17 cellular contexts compared by ENCODE assay signal in the genomic region with DNA sequence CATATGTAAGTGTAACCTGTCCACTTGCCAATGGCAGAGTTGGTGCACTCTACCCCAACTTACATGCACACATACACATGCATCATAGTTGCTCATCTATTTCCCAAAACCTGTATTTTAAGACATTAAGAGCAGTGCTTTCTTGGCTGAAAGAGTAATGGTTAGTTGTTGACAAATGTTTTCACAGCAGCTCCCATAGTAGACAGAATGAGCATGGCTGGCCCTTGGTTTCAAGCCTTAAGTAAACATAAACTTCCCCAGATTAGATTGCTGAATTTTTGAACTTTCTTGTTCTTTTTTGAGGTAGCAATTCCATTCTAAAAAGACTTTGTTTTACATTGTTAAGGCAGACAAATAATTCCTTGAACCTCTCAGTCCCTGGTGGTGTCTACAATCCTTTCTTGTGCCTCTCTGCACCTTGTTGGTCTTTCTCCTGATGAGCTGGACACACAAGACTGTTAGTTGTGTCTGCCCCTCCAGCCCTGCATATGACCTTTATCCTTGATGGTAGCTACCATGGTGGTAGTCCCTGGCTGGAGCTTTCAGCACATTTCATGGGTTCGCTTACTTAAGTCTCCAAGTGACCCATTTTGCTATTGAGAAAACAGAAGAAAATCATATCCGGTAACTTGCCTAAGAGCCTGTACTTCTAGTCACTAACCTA.
A peak's percentile ranks its signal among the peaks of the same experiment; 100 is the strongest.
DNase-seq lines count a peak whose midpoint lies in the region; ATAC-seq and TF ChIP-seq lines count a peak whose summit lies in the region.
"Had no signal": no experiment of that assay in that cellular context is flagged by ENCODE, and none has a peak within 500 bp of the region (broad histone marks: within the 10 kb centered on the region; RNA-seq: fewer than 3 reads in every experiment).

No MANE protein-coding gene starts in this region.

- H3K4me1 ChIP-seq in GM23338 (ENCODE audit: insufficient read depth) (no peaks in the 10 kb centered on the region), hepatocyte (ENCODE audit: insufficient read depth) (peaks cover 28% of the 10 kb centered on the region), liver (ENCODE audit: control insufficient read depth in 4 of 4, insufficient read depth in 4 of 4, low read length in 3 of 4) (peaks cover 0 to 15% (median 8%) of the 10 kb centered on the region in 4 donors), foreskin keratinocyte (no peaks in the 10 kb centered on the region), body of pancreas (peaks cover 11% of the 10 kb centered on the region), ovary (ENCODE audit: insufficient read depth) (peaks cover 10% of the 10 kb centered on the region), transverse colon (no peaks in the 10 kb centered on the region)
- H3K4me1 ChIP-seq: HAP-1 had no signal

- no peaks in the 10 kb centered on the region for H3K27me3 Mint-ChIP-seq in GM23338 (ENCODE audit: insufficient read depth, low read depth, poor library complexity)
- H3K27me3 Mint-ChIP-seq: CD4-positive, CD25-positive, alpha-beta regulatory T cell had no signal

- in situ Hi-C loops in transverse colon (cut with MboI; ENCODE audit: low pct_ligation_motif_present in 1 of 4, low pct_unique_long_range_greater_than_20kb in 1 of 4, low sequenced_read_pairs in 3 of 4), result no loop called here

- DNase-seq in GM23338 (ENCODE audit: low spot score) (no peak), hepatocyte (ENCODE audit: low spot score) (no peak), foreskin keratinocyte (no peak), body of pancreas (no peak), ovary (no peak), transverse colon (no peak)
- DNase-seq: 8988T; C1 segment of cervical spinal cord; Caco-2; CD4-positive, CD25-positive, alpha-beta regulatory T cell; CD8-positive, alpha-beta T cell; DMS153; DND-41; GOT3; HFFc6 had no signal

- H3K4me1 Mint-ChIP-seq in GM23338, result no peaks in the 10 kb centered on the region
- H3K4me1 Mint-ChIP-seq: CD4-positive, CD25-positive, alpha-beta regulatory T cell had no signal

- no peaks in the 10 kb centered on the region for H3K9me3 Mint-ChIP-seq in GM23338
- H3K9me3 Mint-ChIP-seq: CD8-positive, alpha-beta T cell; HFFc6 had no signal

- H3K27me3 ChIP-seq in GM23338 (ENCODE audit: insufficient read depth), result no peaks in the 10 kb centered on the region
- H3K27me3 ChIP-seq in hepatocyte, result no peaks in the 10 kb centered on the region
- no peaks in the 10 kb centered on the region for H3K27me3 ChIP-seq in liver (ENCODE audit: control insufficient read depth in 4 of 4, insufficient read depth in 4 of 4, low read length in 3 of 4)
- no peaks in the 10 kb centered on the region for H3K27me3 ChIP-seq in foreskin keratinocyte
- H3K27me3 ChIP-seq in body of pancreas, result no peaks in the 10 kb centered on the region
- no peaks in the 10 kb centered on the region for H3K27me3 ChIP-seq in ovary
- no peaks in the 10 kb centered on the region for H3K27me3 ChIP-seq in transverse colon

- ATAC-seq in GM23338 (no peak), foreskin keratinocyte (no peak), body of pancreas (no peak)
- ATAC-seq: CD8-positive, alpha-beta T cell had no signal

- H4K20me1 ChIP-seq in GM23338 (replicated peaks; ENCODE audit: insufficient read depth) (no peaks in the 10 kb centered on the region), hepatocyte (ENCODE audit: insufficient read depth, poor library complexity, severe bottlenecking) (no peaks in the 10 kb centered on the region)

- no peaks in the 10 kb centered on the region for H3K9me3 ChIP-seq in hepatocyte (ENCODE audit: low read depth)
- H3K9me3 ChIP-seq in liver (ENCODE audit: control insufficient read depth in 4 of 4, low read length in 3 of 4), result no peaks in the 10 kb centered on the region
- H3K9me3 ChIP-seq in body of pancreas, result no peaks in the 10 kb centered on the region
- H3K9me3 ChIP-seq in ovary, result no peaks in the 10 kb centered on the region
- no peaks in the 10 kb centered on the region for H3K9me3 ChIP-seq in transverse colon
- H3K9me3 ChIP-seq: Caco-2, HAP-1 had no signal

- H3K27ac Mint-ChIP-seq in GM23338, result no peak overlapping the region
- H3K27ac Mint-ChIP-seq: CD4-positive, CD25-positive, alpha-beta regulatory T cell; CD8-positive, alpha-beta T cell; HFFc6 had no signal

- peaks cover 2% of the 10 kb centered on the region; the same call in 1 of the 3 replicates for H3K36me3 Mint-ChIP-seq in GM23338 (ENCODE audit: low read depth)
- H3K36me3 Mint-ChIP-seq: CD4-positive, CD25-positive, alpha-beta regulatory T cell; CD8-positive, alpha-beta T cell had no signal

- H3K36me3 ChIP-seq in GM23338 (ENCODE audit: insufficient read depth) (no peaks in the 10 kb centered on the region; the same call in 1 of the 2 replicates), hepatocyte (replicated peaks; ENCODE audit: insufficient read depth, low read depth) (no peaks in the 10 kb centered on the region), liver (ENCODE audit: control insufficient read depth in 4 of 4, insufficient read depth in 3 of 4, low read depth in 1 of 4, low read length in 3 of 4) (no peaks in the 10 kb centered on the region), body of pancreas (replicated peaks in 1 of 2; ENCODE audit: insufficient read depth in 1 of 2, low read depth in 2 of 2) (no peaks in the 10 kb centered on the region), ovary (no peaks in the 10 kb centered on the region), transverse colon (no peaks in the 10 kb centered on the region)
- H3K36me3 ChIP-seq: HAP-1 had no signal

- no peak for TF ChIP-seq EP300 in ovary (IDR thresholded peaks at IDR 0.05)
- TF ChIP-seq EP300 in transverse colon (IDR thresholded peaks at IDR 0.05; ENCODE audit: low read depth), result no peak

- 95% methylated on average over 2 of the region's 2 CpGs for WGBS in hepatocyte (ENCODE audit: low lambda C conversion rate, missing lambda C conversion rate)
- WGBS in liver, result 95% methylated on average over 2 of the region's 2 CpGs
- 90 to 95% methylated on average over 2 of the region's 2 CpGs for WGBS in body of pancreas, 2 donors
- WGBS in ovary, 3 donors, result 91 to 97% (median 97%) methylated on average over 2 of the region's 2 CpGs
- WGBS in transverse colon (ENCODE audit: low coverage in 1 of 2), 2 donors, result 98 to 100% methylated on average over 2 of the region's 2 CpGs

- H3K27ac ChIP-seq in GM23338 (ENCODE audit: low read depth) (no peak overlapping the region), hepatocyte (peak overlapping the region; percentile 40), liver (ENCODE audit: low read depth in 1 of 2, low read length in 2 of 2) (no peak overlapping the region), foreskin keratinocyte (no peak overlapping the region), body of pancreas (no peak overlapping the region), ovary (no peak overlapping the region), transverse colon (no peak overlapping the region)

- H3K4me2 ChIP-seq in GM23338, result no peak overlapping the region
- H3K4me2 ChIP-seq in hepatocyte, result no peak overlapping the region

- H3K9ac ChIP-seq in liver (ENCODE audit: low read depth in 1 of 2, low read length in 2 of 2), result no peak overlapping the region

- peaks cover 12% of the 10 kb centered on the region for H3K9me2 ChIP-seq in GM23338 (ENCODE audit: insufficient read depth)
- no peaks in the 10 kb centered on the region for H3K9me2 ChIP-seq in hepatocyte (replicated peaks; ENCODE audit: insufficient read depth)

- H3K4me3 ChIP-seq in GM23338 (no peak overlapping the region), hepatocyte (no peak overlapping the region), liver (ENCODE audit: low read depth in 1 of 3, low read length in 3 of 3) (no peak overlapping the region), body of pancreas (no peak overlapping the region), ovary (no peak overlapping the region), transverse colon (no peak overlapping the region)
- H3K4me3 ChIP-seq: HAP-1 had no signal

- H3K79me2 ChIP-seq in GM23338 (replicated peaks; ENCODE audit: insufficient read depth) (no peaks in the 10 kb centered on the region), hepatocyte (no peaks in the 10 kb centered on the region)

- TF ChIP-seq RAD21 in liver (IDR thresholded peaks at IDR 0.05), result no peak

- H3F3A ChIP-seq in GM23338 (replicated peaks; ENCODE audit: low read depth), result no peaks in the 10 kb centered on the region

- no peak for TF ChIP-seq POLR2A in body of pancreas (IDR thresholded peaks at IDR 0.05)
- TF ChIP-seq POLR2A in ovary (IDR thresholded peaks at IDR 0.05), result no peak
- TF ChIP-seq POLR2A in transverse colon (IDR thresholded peaks at IDR 0.05), result no peak

- no peak for TF ChIP-seq CTCF in GM23338 (conservative IDR thresholded peaks at IDR 0.05; ENCODE audit: low read depth in 2 of 2)
- TF ChIP-seq CTCF in hepatocyte (IDR thresholded peaks at IDR 0.05; ENCODE audit: poor library complexity), result no peak
- TF ChIP-seq CTCF in liver (IDR thresholded peaks at IDR 0.05; ENCODE audit: low read depth, low read length, missing input control), result no peak
- no peak for TF ChIP-seq CTCF in foreskin keratinocyte (conservative IDR thresholded peaks at IDR 0.05)
- TF ChIP-seq CTCF in body of pancreas (IDR thresholded peaks at IDR 0.05), result no peak
- no peak for TF ChIP-seq CTCF in ovary (IDR thresholded peaks at IDR 0.05)
- no peak for TF ChIP-seq CTCF in transverse colon (IDR thresholded peaks at IDR 0.05)

- peak overlapping the region; percentile 83; the same call in 1 of the 2 replicates for H2AFZ ChIP-seq in GM23338
- H2AFZ ChIP-seq in hepatocyte, result no peak overlapping the region

- no peak overlapping the region for H3K4me3 Mint-ChIP-seq in GM23338
- H3K4me3 Mint-ChIP-seq: CD4-positive, CD25-positive, alpha-beta regulatory T cell; CD8-positive, alpha-beta T cell; HFFc6 had no signal

- intact Hi-C loops in body of pancreas (cut with DNase I) (no loop called here), ovary (cut with DNase I) (no loop called here), transverse colon (cut with DNase I; ENCODE audit: low total_unique reads) (no loop called here)
